ENCODE assay signal across 19 cellular contexts in the genomic region with DNA sequence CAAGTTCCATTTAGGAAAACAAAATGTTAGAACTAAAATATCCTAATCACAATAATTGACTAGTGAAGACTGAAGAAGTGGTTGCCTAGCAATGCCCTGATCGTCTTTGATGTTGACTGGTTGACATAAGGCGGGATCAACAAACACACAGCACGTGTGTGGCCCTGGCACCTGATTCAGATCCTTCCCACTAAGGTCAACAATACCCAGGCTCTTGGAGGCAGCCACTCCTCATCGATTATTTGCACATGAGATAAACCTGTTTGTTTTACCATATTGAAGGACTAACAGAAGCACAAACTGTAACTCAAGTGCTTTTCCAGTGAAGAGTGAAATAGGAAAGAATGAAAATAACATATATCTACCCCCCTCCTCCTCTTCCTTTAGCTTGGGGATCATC. TPM values are rescaled to one million over a fixed set of nuclear protein-coding genes. Genes with fewer than 3 reads are reported as not detected.
DNase-seq lines count a peak whose midpoint lies in the region; ATAC-seq and TF ChIP-seq lines count a peak whose summit lies in the region.
"Had no signal": no experiment of that assay in that cellular context is flagged by ENCODE, and none has a peak within 500 bp of the region (broad histone marks: within the 10 kb centered on the region; RNA-seq: fewer than 3 reads in every experiment).

No MANE protein-coding gene starts in this region.

- peak overlapping the region; percentile 48 for H3K27ac Mint-ChIP-seq in type B pancreatic cell
- H3K27ac Mint-ChIP-seq: activated naive CD8-positive, alpha-beta T cell treated with anti-CD3 and anti-CD28 coated beads, Interleukin-2, amount 50 U/mL, for 24 hours; activated T-helper 1 cell treated with anti-CD3 and anti-CD28 coated beads, Interleukin-12 subunit alpha, Interleukin-12 subunit beta, Interleukin-2, Interleukin-4 antibody, amounts not matched to agents 30 ng/mL and 10 ng/mL and 1 ng/mL, durations not matched to agents 14 hours and 24 hours and 36 hours; stimulated activated naive CD8-positive, alpha-beta T cell treated with anti-CD3 and anti-CD28 coated beads, Interleukin-15, amount 100 ng/mL, for 72 hours; T-helper 1 cell treated with Interleukin-12 subunit alpha and Interleukin-12 subunit beta and Interleukin-4 antibody, amounts not matched to agents 30 μg/mL and 1 μg/mL, for 36 hours had no signal

- peaks cover 17% of the 10 kb centered on the region for H3K36me3 Mint-ChIP-seq in type B pancreatic cell

- no peak for TF ChIP-seq CTCF in type B pancreatic cell (conservative IDR thresholded peaks at IDR 0.05)

- peaks cover 5% of the 10 kb centered on the region for H3K4me1 Mint-ChIP-seq in type B pancreatic cell (ENCODE audit: unreplicated experiment)
- H3K4me1 Mint-ChIP-seq: activated naive CD8-positive, alpha-beta T cell treated with anti-CD3 and anti-CD28 coated beads, Interleukin-2, amount 50 U/mL, for 24 hours; stimulated activated naive CD8-positive, alpha-beta T cell treated with anti-CD3 and anti-CD28 coated beads, Interleukin-15, amount 100 ng/mL, for 72 hours had no signal

- H3K27me3 Mint-ChIP-seq in type B pancreatic cell: no peaks in the 10 kb centered on the region
- H3K27me3 Mint-ChIP-seq: stimulated activated naive CD8-positive, alpha-beta T cell treated with anti-CD3 and anti-CD28 coated beads, Interleukin-15, amount 100 ng/mL, for 72 hours had no signal

- intact Hi-C loops in left colon (cut with DNase I, micrococcal nuclease): no loop called here
- intact Hi-C loops in sciatic nerve (cut with DNase I): no loop called here

- ATAC-seq in left colon (peak; percentile 81), HG02840 (IDR thresholded peaks at IDR 0.05; ENCODE audit: low FRiP score, unreplicated experiment) (no peak), sciatic nerve (no peak)
- ATAC-seq: activated naive CD8-positive, alpha-beta T cell treated with anti-CD3 and anti-CD28 coated beads, Interleukin-2, amount 50 U/mL, for 24 hours; right cardiac atrium; Right ventricle myocardium inferior; stimulated activated naive CD8-positive, alpha-beta T cell treated with anti-CD3 and anti-CD28 coated beads, Interleukin-15, amount 100 ng/mL, for 72 hours had no signal

- H3K4me3 Mint-ChIP-seq in type B pancreatic cell: peak overlapping the region; percentile 8
- H3K4me3 Mint-ChIP-seq: activated naive CD8-positive, alpha-beta T cell treated with anti-CD3 and anti-CD28 coated beads, Interleukin-2, amount 50 U/mL, for 24 hours; activated T-helper 1 cell treated with anti-CD3 and anti-CD28 coated beads, Interleukin-12 subunit alpha, Interleukin-12 subunit beta, Interleukin-2, Interleukin-4 antibody, amounts not matched to agents 30 ng/mL and 10 ng/mL and 1 ng/mL, durations not matched to agents 14 hours and 24 hours and 36 hours; stimulated activated naive CD8-positive, alpha-beta T cell treated with anti-CD3 and anti-CD28 coated beads, Interleukin-15, amount 100 ng/mL, for 72 hours; T-helper 1 cell treated with Interleukin-12 subunit alpha and Interleukin-12 subunit beta and Interleukin-4 antibody, amounts not matched to agents 30 μg/mL and 1 μg/mL, for 36 hours had no signal

- H3K9me3 Mint-ChIP-seq in type B pancreatic cell: no peaks in the 10 kb centered on the region
- H3K9me3 Mint-ChIP-seq: activated T-helper 1 cell treated with anti-CD3 and anti-CD28 coated beads, Interleukin-12 subunit alpha, Interleukin-12 subunit beta, Interleukin-2, Interleukin-4 antibody, amounts not matched to agents 30 ng/mL and 10 ng/mL and 1 ng/mL, durations not matched to agents 14 hours and 24 hours and 36 hours; stimulated activated naive CD8-positive, alpha-beta T cell treated with anti-CD3 and anti-CD28 coated beads, Interleukin-15, amount 100 ng/mL, for 72 hours; T-helper 1 cell treated with Interleukin-12 subunit alpha and Interleukin-12 subunit beta and Interleukin-4 antibody, amounts not matched to agents 30 μg/mL and 1 μg/mL, for 36 hours had no signal

- DNase-seq in HT-29 (ENCODE audit: low spot score) (peak; percentile 71), NCI-H748 (lab: John Stamatoyannopoulos, UW; ENCODE audit: unreplicated experiment) (peak; percentile 90), left colon (peak; percentile 69 to 84), type B pancreatic cell (ENCODE audit: extremely low spot score, unreplicated experiment) (no peak), sciatic nerve (ENCODE audit: low spot score) (no peak)
- no peak for DNase-seq in activated naive CD4-positive, alpha-beta T cell treated with Interleukin-2 at 50 U/mL for 16 hours
- DNase-seq: activated naive CD8-positive, alpha-beta T cell treated with anti-CD3 and anti-CD28 coated beads, Interleukin-2, amount 50 U/mL, for 24 hours; dermis blood vessel endothelial cell; foreskin fibroblast; KBM-7; left ventricle myocardium inferior; NCI-H2171 treated with DMSO at 0.1 percent for 48 hours; nucleus accumbens; right cardiac atrium; stimulated activated naive CD8-positive, alpha-beta T cell treated with anti-CD3 and anti-CD28 coated beads, Interleukin-15, amount 100 ng/mL, for 72 hours had no signal

RNA-seq across cellular contexts. Expression of gene FANK1, which starts 15.6 kb away (rescaled TPM):
- total RNA-seq in HT-29 (2014; rRNA removed; shearing (Covaris generic)): 1.6 and 4.0 TPM in 2 replicates
- 1 to 10 TPM; 5.9 to 7.1 TPM for total RNA-seq in left colon
- total RNA-seq in type B pancreatic cell (ENCODE audit: low replicate concordance): 9.5 and 11.8 TPM in 2 replicates
- total RNA-seq in sciatic nerve: 2.1 TPM
- total RNA-seq: activated T-helper 1 cell treated with anti-CD3 and anti-CD28 coated beads, Interleukin-12 subunit alpha, Interleukin-12 subunit beta, Interleukin-2, Interleukin-4 antibody, amounts not matched to agents 30 ng/mL and 10 ng/mL and 1 ng/mL, durations not matched to agents 14 hours and 24 hours and 36 hours had no signal

RNA-seq across cellular contexts. Expression of gene DHX32, which starts 30.9 kb away (rescaled TPM):
- total RNA-seq in HT-29 (2014; rRNA removed; shearing (Covaris generic)): 26.6 and 29.1 TPM in 2 replicates
- total RNA-seq in left colon (10 to 100 TPM; 78.3 to 78.9 TPM), type B pancreatic cell (ENCODE audit: low replicate concordance) (33.2 and 46.4 TPM in 2 replicates), sciatic nerve (20.8 TPM)

Comparison
In these comparisons a context has a peak if more than half of its experiments do, and no peak if none do; other contexts are left out.
1. DNase-seq: peak in HT-29 (single experiment), NCI-H748 (single experiment) and left colon (2 of 2); none in type B pancreatic cell (single experiment), activated naive CD4-positive, alpha-beta T cell treated with Interleukin-2 at 50 U/mL for 16 hours (single experiment) and sciatic nerve (single experiment).